14 cellular contexts compared by ENCODE assay signal in genomic region chr12:67151891-67152290, GRCh38.
"Had no signal": no experiment of that assay in that cellular context is flagged by ENCODE, and none has a peak within 500 bp of the region (broad histone marks: within the 10 kb centered on the region; RNA-seq: fewer than 3 reads in every experiment).

No MANE protein-coding gene starts in this region.

- H3K27ac ChIP-seq: dorsolateral prefrontal cortex, esophagus muscularis mucosa, heart left ventricle, left lung, psoas muscle had no signal

- H3K9me3 ChIP-seq: esophagus muscularis mucosa, heart left ventricle, left lung, psoas muscle had no signal

- H3K36me3 Mint-ChIP-seq: activated naive CD4-positive, alpha-beta T cell treated with anti-CD3 and anti-CD28 coated beads, Interleukin-2, amount 50 U/mL, for 24 hours had no signal

- H3K9me3 Mint-ChIP-seq: activated B cell treated with CpG ODN at 0.5 μM for 24 hours; activated CD4-positive, alpha-beta T cell treated with anti-CD3 and anti-CD28 coated beads, Interleukin-2, amount 10 ng/mL, durations not matched to agents 7 days and 5 days; activated naive CD4-positive, alpha-beta T cell treated with anti-CD3 and anti-CD28 coated beads, Interleukin-2, amount 50 U/mL, for 24 hours; nephron progenitor cell; T-helper 1 cell treated with Interleukin-12 subunit alpha and Interleukin-12 subunit beta and Interleukin-4 antibody, amounts not matched to agents 30 μg/mL and 1 μg/mL, for 36 hours had no signal

- H3K27ac Mint-ChIP-seq: activated B cell treated with CpG ODN at 0.5 μM for 24 hours; activated CD4-positive, alpha-beta T cell treated with anti-CD3 and anti-CD28 coated beads, Interleukin-2, amount 10 ng/mL, durations not matched to agents 7 days and 5 days; activated naive CD4-positive, alpha-beta T cell treated with anti-CD3 and anti-CD28 coated beads, Interleukin-2, amount 50 U/mL, for 24 hours; nephron progenitor cell; T-helper 1 cell treated with Interleukin-12 subunit alpha and Interleukin-12 subunit beta and Interleukin-4 antibody, amounts not matched to agents 30 μg/mL and 1 μg/mL, for 36 hours had no signal

- ATAC-seq: heart left ventricle, left lung, psoas muscle had no signal

- H3K4me3 Mint-ChIP-seq: activated B cell treated with CpG ODN at 0.5 μM for 24 hours; activated CD4-positive, alpha-beta T cell treated with anti-CD3 and anti-CD28 coated beads, Interleukin-2, amount 10 ng/mL, durations not matched to agents 7 days and 5 days; activated naive CD4-positive, alpha-beta T cell treated with anti-CD3 and anti-CD28 coated beads, Interleukin-2, amount 50 U/mL, for 24 hours; nephron progenitor cell; T-helper 1 cell treated with Interleukin-12 subunit alpha and Interleukin-12 subunit beta and Interleukin-4 antibody, amounts not matched to agents 30 μg/mL and 1 μg/mL, for 36 hours had no signal

- DNase-seq: activated B cell treated with CpG ODN at 0.5 μM for 24 hours; activated CD4-positive, alpha-beta T cell treated with anti-CD3 and anti-CD28 coated beads, Interleukin-2, amount 10 ng/mL, durations not matched to agents 7 days and 5 days; activated T-cell treated with anti-CD3 and anti-CD28 coated beads, Interleukin-2, amount 50 U/mL, for 1 hour; dorsolateral prefrontal cortex; heart left ventricle; islet precursor cell; left lung; mesenchymal stem cell; nephron progenitor cell; psoas muscle; trophoblast cell had no signal

- H3K27me3 Mint-ChIP-seq: activated CD4-positive, alpha-beta T cell treated with anti-CD3 and anti-CD28 coated beads, Interleukin-2, amount 10 ng/mL, durations not matched to agents 7 days and 5 days; activated naive CD4-positive, alpha-beta T cell treated with anti-CD3 and anti-CD28 coated beads, Interleukin-2, amount 50 U/mL, for 24 hours had no signal

- H3K4me1 Mint-ChIP-seq: activated B cell treated with CpG ODN at 0.5 μM for 24 hours, nephron progenitor cell had no signal

- H3K27me3 ChIP-seq: esophagus muscularis mucosa, heart left ventricle, left lung had no signal
